13 cellular contexts compared by ENCODE assay signal in the genomic region with DNA sequence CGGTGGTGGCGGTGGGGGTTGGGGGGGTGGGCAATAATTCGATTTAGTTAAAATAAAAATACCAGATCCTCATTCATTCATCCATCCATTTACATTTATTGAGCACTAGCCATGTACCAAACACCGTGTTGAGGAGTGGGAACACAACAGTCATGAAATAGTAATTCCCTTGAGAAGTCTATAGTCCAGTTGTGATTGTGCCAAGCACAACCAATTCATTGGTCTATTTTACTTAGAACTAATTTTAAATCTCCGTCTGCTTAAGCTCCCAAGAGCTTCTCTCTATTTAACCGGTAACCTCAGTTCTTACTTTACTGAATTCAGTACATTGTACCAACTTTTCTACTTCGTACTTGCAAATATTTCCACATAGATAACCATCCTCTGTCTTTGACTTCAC.
"Had no signal": no experiment of that assay in that cellular context is flagged by ENCODE, and none has a peak within 500 bp of the region (broad histone marks: within the 10 kb centered on the region; RNA-seq: fewer than 3 reads in every experiment).

No MANE protein-coding gene starts in this region.

- H3K9me3 ChIP-seq: adrenal gland, stomach had no signal

- H3K4me3 ChIP-seq: adrenal gland, stomach had no signal

- H3K4me1 ChIP-seq: adrenal gland, stomach had no signal

- H3K27ac ChIP-seq: stomach had no signal

- ATAC-seq: activated T-helper 17 cell treated with anti-CD3 and anti-CD28 coated beads, Interleukin-2, amount 50 U/mL, for 72 hours; esophagus mucosa; left colon; natural killer cell had no signal

- H3K27me3 ChIP-seq: adrenal gland, brain microvascular endothelial cell, stomach had no signal

- H3K36me3 ChIP-seq: adrenal gland, brain microvascular endothelial cell, stomach had no signal

- DNase-seq: activated B cell treated with CpG ODN at 0.5 μM for 24 hours; activated CD4-positive, alpha-beta T cell treated with anti-CD3 and anti-CD28 coated beads, Interleukin-2, amount 10 ng/mL, durations not matched to agents 24 days and 14 days; activated CD8-positive, alpha-beta memory T cell treated with anti-CD3 and anti-CD28 coated beads for 24 hours; activated naive CD4-positive, alpha-beta T cell treated with anti-CD3 and anti-CD28 coated beads for 36 hours; adrenal gland; head of caudate nucleus; left colon; natural killer cell; nucleus accumbens; stomach had no signal
